In the genomic region with DNA sequence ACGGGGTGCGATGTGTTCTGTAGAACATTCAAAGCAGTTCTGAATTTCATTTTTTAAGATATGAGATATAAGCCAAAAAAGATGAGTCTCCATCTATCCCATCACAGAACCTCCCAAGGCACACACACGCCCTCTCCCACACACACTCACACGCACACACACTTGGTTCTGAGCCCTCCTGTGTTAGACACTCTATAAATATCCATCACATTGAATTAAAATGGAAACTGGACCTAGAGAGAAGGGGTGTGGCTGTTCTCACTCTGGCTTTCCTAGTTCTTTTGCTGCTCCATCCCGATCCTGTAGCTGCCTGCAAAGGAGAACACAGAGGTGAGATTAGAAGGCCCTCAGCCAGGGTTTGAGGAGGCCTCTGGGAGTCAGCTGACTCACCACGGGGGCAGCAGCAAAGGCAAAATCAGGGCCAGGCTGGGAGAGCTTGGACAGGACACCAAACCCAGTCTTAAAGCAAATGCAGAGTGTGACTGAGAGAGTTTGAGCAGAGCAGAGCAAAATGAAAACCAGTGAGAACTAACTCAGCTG, we compare ENCODE assay signal across 1 cellular context.
TF ChIP-seq lines count a peak whose summit lies in the region.

No MANE protein-coding gene starts in this region.

TF ChIP-seq in GM23338, 12 proteins besides CTCF, POLR2A, EP300 and RAD21 (continued from another document):
- TF ChIP-seq, protein P1, sequence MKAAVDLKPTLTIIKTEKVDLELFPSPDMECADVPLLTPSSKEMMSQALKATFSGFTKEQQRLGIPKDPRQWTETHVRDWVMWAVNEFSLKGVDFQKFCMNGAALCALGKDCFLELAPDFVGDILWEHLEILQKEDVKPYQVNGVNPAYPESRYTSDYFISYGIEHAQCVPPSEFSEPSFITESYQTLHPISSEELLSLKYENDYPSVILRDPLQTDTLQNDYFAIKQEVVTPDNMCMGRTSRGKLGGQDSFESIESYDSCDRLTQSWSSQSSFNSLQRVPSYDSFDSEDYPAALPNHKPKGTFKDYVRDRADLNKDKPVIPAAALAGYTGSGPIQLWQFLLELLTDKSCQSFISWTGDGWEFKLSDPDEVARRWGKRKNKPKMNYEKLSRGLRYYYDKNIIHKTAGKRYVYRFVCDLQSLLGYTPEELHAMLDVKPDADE (IDR thresholded peaks at IDR 0.05): no peak
- TF ChIP-seq, protein P2, sequence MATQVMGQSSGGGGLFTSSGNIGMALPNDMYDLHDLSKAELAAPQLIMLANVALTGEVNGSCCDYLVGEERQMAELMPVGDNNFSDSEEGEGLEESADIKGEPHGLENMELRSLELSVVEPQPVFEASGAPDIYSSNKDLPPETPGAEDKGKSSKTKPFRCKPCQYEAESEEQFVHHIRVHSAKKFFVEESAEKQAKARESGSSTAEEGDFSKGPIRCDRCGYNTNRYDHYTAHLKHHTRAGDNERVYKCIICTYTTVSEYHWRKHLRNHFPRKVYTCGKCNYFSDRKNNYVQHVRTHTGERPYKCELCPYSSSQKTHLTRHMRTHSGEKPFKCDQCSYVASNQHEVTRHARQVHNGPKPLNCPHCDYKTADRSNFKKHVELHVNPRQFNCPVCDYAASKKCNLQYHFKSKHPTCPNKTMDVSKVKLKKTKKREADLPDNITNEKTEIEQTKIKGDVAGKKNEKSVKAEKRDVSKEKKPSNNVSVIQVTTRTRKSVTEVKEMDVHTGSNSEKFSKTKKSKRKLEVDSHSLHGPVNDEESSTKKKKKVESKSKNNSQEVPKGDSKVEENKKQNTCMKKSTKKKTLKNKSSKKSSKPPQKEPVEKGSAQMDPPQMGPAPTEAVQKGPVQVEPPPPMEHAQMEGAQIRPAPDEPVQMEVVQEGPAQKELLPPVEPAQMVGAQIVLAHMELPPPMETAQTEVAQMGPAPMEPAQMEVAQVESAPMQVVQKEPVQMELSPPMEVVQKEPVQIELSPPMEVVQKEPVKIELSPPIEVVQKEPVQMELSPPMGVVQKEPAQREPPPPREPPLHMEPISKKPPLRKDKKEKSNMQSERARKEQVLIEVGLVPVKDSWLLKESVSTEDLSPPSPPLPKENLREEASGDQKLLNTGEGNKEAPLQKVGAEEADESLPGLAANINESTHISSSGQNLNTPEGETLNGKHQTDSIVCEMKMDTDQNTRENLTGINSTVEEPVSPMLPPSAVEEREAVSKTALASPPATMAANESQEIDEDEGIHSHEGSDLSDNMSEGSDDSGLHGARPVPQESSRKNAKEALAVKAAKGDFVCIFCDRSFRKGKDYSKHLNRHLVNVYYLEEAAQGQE (IDR thresholded peaks at IDR 0.05; ENCODE audit: unreplicated experiment): no peak
- TF ChIP-seq STAT1 (IDR thresholded peaks at IDR 0.05; ENCODE audit: unreplicated experiment) (no peak), NANOG (IDR thresholded peaks at IDR 0.05; ENCODE audit: borderline replicate concordance) (no peak), EZH2 (IDR thresholded peaks at IDR 0.05; ENCODE audit: low read depth, unreplicated experiment) (no peak), ZNF331 (CRISPR knock-in tag; IDR thresholded peaks at IDR 0.05; ENCODE audit: low read depth) (no peak)
